Comparison of ENCODE assay signal across 8 cellular contexts in genomic region chr22:50621948-50622722, GRCh38. TPM values are rescaled to one million over a fixed set of nuclear protein-coding genes. Genes with fewer than 3 reads are reported as not detected.
DNase-seq lines count a peak whose midpoint lies in the region; ATAC-seq and TF ChIP-seq lines count a peak whose summit lies in the region.

No MANE protein-coding gene starts in this region.

- H3K4me1 ChIP-seq in Peyer's patch (peaks cover 0 to 50% (median 11%) of the 10 kb centered on the region in 4 donors), duodenal mucosa (ENCODE audit: control insufficient read depth in 1 of 2, insufficient read depth in 2 of 2, low read length in 2 of 2) (peaks cover 44 to 53% of the 10 kb centered on the region in 2 donors), psoas muscle (peaks cover 30% of the 10 kb centered on the region)

- no peaks in the 10 kb centered on the region for H3K9me3 ChIP-seq in Peyer's patch
- no peaks in the 10 kb centered on the region for H3K9me3 ChIP-seq in duodenal mucosa (ENCODE audit: control insufficient read depth in 1 of 2, low read length in 2 of 2)
- no peaks in the 10 kb centered on the region for H3K9me3 ChIP-seq in psoas muscle

- H3K27me3 ChIP-seq in Peyer's patch (no peaks in the 10 kb centered on the region), duodenal mucosa (ENCODE audit: control insufficient read depth in 1 of 2, insufficient read depth in 2 of 2, low read length in 2 of 2) (no peaks in the 10 kb centered on the region), psoas muscle (ENCODE audit: insufficient read depth in 3 of 3, low read length in 2 of 3) (no peaks in the 10 kb centered on the region)

- H3K4me3 ChIP-seq in Peyer's patch = peak overlapping the region; percentile 20 to 51 (median 38)
- H3K4me3 ChIP-seq in duodenal mucosa (ENCODE audit: low read depth in 1 of 2, low read length in 2 of 2) = peak overlapping the region; percentile 65 to 74
- H3K4me3 ChIP-seq in psoas muscle = peak overlapping the region; percentile 19

- no peak for TF ChIP-seq POLR2A in Peyer's patch (IDR thresholded peaks at IDR 0.05)

- peak overlapping the region; percentile 82 to 91 (median 88) for H3K27ac ChIP-seq in Peyer's patch
- H3K27ac ChIP-seq in duodenal mucosa (ENCODE audit: low read depth, low read length) = peak overlapping the region; percentile 90
- peak overlapping the region; percentile 48 for H3K27ac ChIP-seq in psoas muscle
- no peak overlapping the region for H3K27ac ChIP-seq in caudate nucleus (ENCODE audit: low read depth, low read length)

- peak overlapping the region; percentile 43 to 72 for H3K9ac ChIP-seq in duodenal mucosa (ENCODE audit: low read depth in 1 of 2, low read length in 2 of 2)

- 14 to 15% (median 14%) methylated on average over 18 of the region's 18 CpGs for WGBS in psoas muscle, 3 donors

- TF ChIP-seq CTCF in Peyer's patch (IDR thresholded peaks at IDR 0.05) = peak; percentile 8 to 50 (median 38)
- TF ChIP-seq CTCF in psoas muscle (IDR thresholded peaks at IDR 0.05) = no peak

- ATAC-seq in psoas muscle = peak in 3 of 4 donors; percentile 6 to 10 (median 9)

- intact Hi-C loops in psoas muscle (cut with DNase I) = loop anchor here (5.0 kb wide), 3 partner anchors 40 to 90 kb away; partner anchors contain the start of genes CHKB (in 1 of the 2), CPT1B (in 1 of the 2) and TYMP (in 1 of the 2)

- peak; percentile 68 for DNase-seq in activated CD8-positive, alpha-beta memory T cell treated with anti-CD3 and anti-CD28 coated beads for 24 hours
- no peak for DNase-seq in activated CD8-positive, alpha-beta memory T cell treated with anti-CD3 and anti-CD28 coated beads, Interleukin-2, amount 50 U/mL, for 48 hours
- peak; percentile 44 to 79 (median 71) for DNase-seq in Peyer's patch
- no peak for DNase-seq in psoas muscle
- DNase-seq in caudate nucleus (lab: John Stamatoyannopoulos, UW) = no peak
- no peak for DNase-seq in NCI-H128 (lab: John Stamatoyannopoulos, UW; ENCODE audit: unreplicated experiment)
- no peak for DNase-seq in effector CD4-positive, alpha-beta T cell

- H3K36me3 ChIP-seq in Peyer's patch = peaks cover 0 to 6% (median 0%) of the 10 kb centered on the region in 3 donors
- H3K36me3 ChIP-seq in duodenal mucosa (ENCODE audit: control insufficient read depth in 1 of 2, insufficient read depth in 2 of 2, low read length in 2 of 2) = peaks cover 0 to 4% of the 10 kb centered on the region in 2 donors
- peaks cover 0 to 17% of the 10 kb centered on the region in 2 donors for H3K36me3 ChIP-seq in psoas muscle (ENCODE audit: insufficient read depth in 1 of 2, low read depth in 1 of 2)

RNA-seq across cellular contexts. Expression of gene ARSA, which starts 5.8 kb away (rescaled TPM):
- 100 to 1,000 TPM in 3 of 4 donors, 10 to 100 TPM in 1; 84.2 to 130 (median 124) TPM for total RNA-seq in Peyer's patch
- 10 to 100 TPM in 2 of 4 donors, 1 to 10 TPM in 2; 8.8 to 13.6 (median 10.4) TPM for total RNA-seq in psoas muscle
- polyA plus RNA-seq in psoas muscle = 10 to 100 TPM in 1 of 3 donors, 1 to 10 TPM in 2; 8.3 to 11.7 (median 9.8) TPM

RNA-seq across cellular contexts. Expression of gene MAPK8IP2, which starts 21.5 kb away (rescaled TPM):
- total RNA-seq in Peyer's patch (1 to 10 TPM in 1 of 4 donors, under 1 TPM in 2, not detected in 1; 0.66 to 1.2 (median 0.83) TPM), psoas muscle (under 1 TPM; 0.12 to 0.34 (median 0.17) TPM)
- polyA plus RNA-seq in psoas muscle = under 1 TPM; 0.13 to 0.22 (median 0.15) TPM

RNA-seq across cellular contexts. Expression of gene CHKB, which starts 39.5 kb away (rescaled TPM):
- total RNA-seq in Peyer's patch (100 to 1,000 TPM; 111 to 278 (median 156) TPM), psoas muscle (10 to 100 TPM; 11.5 to 25.2 (median 16.3) TPM)
- polyA plus RNA-seq in psoas muscle = 10 to 100 TPM; 13.1 to 14.3 (median 13.6) TPM

RNA-seq across cellular contexts. Expression of gene CPT1B, which starts 43.9 kb away (rescaled TPM):
- total RNA-seq in Peyer's patch (100 to 1,000 TPM in 1 of 4 donors, 10 to 100 TPM in 3; 51.2 to 133 (median 56.5) TPM), psoas muscle (100 to 1,000 TPM in 3 of 4 donors, 10 to 100 TPM in 1; 75.8 to 144 (median 139) TPM)
- polyA plus RNA-seq in psoas muscle = 10 to 100 TPM; 57.4 to 87.6 (median 70.8) TPM

RNA-seq across cellular contexts. Expression of gene SHANK3, which starts 50.5 kb away (rescaled TPM):
- total RNA-seq in Peyer's patch (10 to 100 TPM in 2 of 4 donors, 1 to 10 TPM in 2; 2.8 to 36.3 (median 10.8) TPM), psoas muscle (10 to 100 TPM in 3 of 4 donors, 1 to 10 TPM in 1; 7.5 to 16.3 (median 13.5) TPM)
- 1 to 10 TPM; 4.2 to 9.3 (median 4.8) TPM for polyA plus RNA-seq in psoas muscle

Comparison
In these comparisons a context has a peak if more than half of its experiments do, and no peak if none do; other contexts are left out.
1. DNase-seq: peak in activated CD8-positive, alpha-beta memory T cell treated with anti-CD3 and anti-CD28 coated beads for 24 hours (single experiment) and Peyer's patch (3 of 3); none in activated CD8-positive, alpha-beta memory T cell treated with anti-CD3 and anti-CD28 coated beads, Interleukin-2, amount 50 U/mL, for 48 hours (single experiment), psoas muscle (0 of 2), caudate nucleus (0 of 61), NCI-H128 (single experiment) and effector CD4-positive, alpha-beta T cell (single experiment).
2. H3K4me3 ChIP-seq: peak in every context shown above with its lines; median percentile 70 in duodenal mucosa; 38 in Peyer's patch; 19 in psoas muscle.
3. RNA of gene ARSA, which starts 5.8 kb away (total RNA-seq): 84.2 to 130 TPM in Peyer's patch; 8.8 to 13.6 TPM in psoas muscle; every median in the first group is over 4 times any median in the second.
4. RNA of gene CHKB, which starts 39.5 kb away (total RNA-seq): 111 to 278 TPM in Peyer's patch; 11.5 to 25.2 TPM in psoas muscle; every median in the first group is over 4 times any median in the second.